ENCODE assay signal across 8 cellular contexts in genomic region chr19:51327066-51327985, GRCh38. TPM values are rescaled to one million over a fixed set of nuclear protein-coding genes. Genes with fewer than 3 reads are reported as not detected.
DNase-seq lines count a peak whose midpoint lies in the region; ATAC-seq, FAIRE-seq and TF ChIP-seq lines count a peak whose summit lies in the region.

No MANE protein-coding gene starts in this region.

- 1 to 3% methylated on average over 21 to 74 of the region's 74 CpGs for WGBS in body of pancreas, 2 donors
- WGBS in HepG2 (ENCODE audit: low lambda C conversion rate): 6% methylated on average over 26 of the region's 74 CpGs
- 2 to 9% (median 6%) methylated on average over 44 to 74 of the region's 74 CpGs for WGBS in stomach, 5 donors

- peak; percentile 83 for DNase-seq in GM12891 (ENCODE audit: insufficient read length, low spot score)
- DNase-seq in SK-N-MC (ENCODE audit: low read depth, low spot score): no peak
- peak in 2 of 4 donors; percentile 40 to 44 for DNase-seq in body of pancreas
- DNase-seq in HepG2 (ENCODE audit: low spot score): peak; percentile 59
- DNase-seq in stomach: peak; percentile 28
- no peak for DNase-seq in urothelium cell line (ENCODE audit: low spot score)

- H3K36me3 ChIP-seq in SK-N-MC (ENCODE audit: insufficient read depth, low read length) (no peaks in the 10 kb centered on the region), body of pancreas (replicated peaks in 1 of 2; ENCODE audit: insufficient read depth in 1 of 2, low read depth in 2 of 2) (no peaks in the 10 kb centered on the region), HepG2 (replicated peaks in 1 of 2; ENCODE audit: control insufficient read depth in 1 of 2, insufficient read depth in 2 of 2, low read length in 2 of 2) (peaks cover 2 to 18% of the 10 kb centered on the region in 2 experiments; a peak in 3 of 5 replicates), stomach (peaks cover 0 to 15% (median 9%) of the 10 kb centered on the region in 4 donors)

- H2AFZ ChIP-seq in HepG2 (ENCODE audit: low read length): no peak overlapping the region

- ATAC-seq in body of pancreas: peak; percentile 15
- ATAC-seq in HepG2: peak; percentile 70
- ATAC-seq in GM19397 (IDR thresholded peaks at IDR 0.05; ENCODE audit: unreplicated experiment): no peak
- no peak for ATAC-seq in HG02885 (IDR thresholded peaks at IDR 0.05; ENCODE audit: poor library complexity, unreplicated experiment)

- peaks cover 0 to 23% of the 10 kb centered on the region in 2 donors for H3K27me3 ChIP-seq in body of pancreas
- peaks cover 8 to 34% of the 10 kb centered on the region in 2 experiments; a peak in 4 of 5 replicates for H3K27me3 ChIP-seq in HepG2 (ENCODE audit: control insufficient read depth in 1 of 2, insufficient read depth in 2 of 2, low read length in 2 of 2)
- peaks cover 9 to 94% (median 52%) of the 10 kb centered on the region in 3 donors for H3K27me3 ChIP-seq in stomach

- intact Hi-C loops in body of pancreas (cut with DNase I): no loop called here
- intact Hi-C loops in HepG2 (cut with micrococcal nuclease; ENCODE audit: unreplicated experiment): no loop called here
- intact Hi-C loops in stomach (cut with DNase I; ENCODE audit: low total_unique reads): no loop called here

- no peak overlapping the region for H3K9ac ChIP-seq in SK-N-MC (ENCODE audit: insufficient read length)
- peak overlapping the region; percentile 68 for H3K9ac ChIP-seq in HepG2 (ENCODE audit: insufficient read depth, low read depth, low read length)

- H3K9me3 ChIP-seq in SK-N-MC (ENCODE audit: low read depth, low read length) (no peaks in the 10 kb centered on the region), body of pancreas (no peaks in the 10 kb centered on the region), HepG2 (ENCODE audit: low read length) (no peaks in the 10 kb centered on the region), stomach (peaks cover 0 to 7% (median 3%) of the 10 kb centered on the region in 4 donors)

- BruUV-seq in HepG2 (replicated peaks; lab: Mats Ljungman, UMichigan): no TSS peak

- H3K4me3 ChIP-seq in SK-N-MC (0 out of 2 replicates have a peak overlapping the region, but pooled peaks have one; percentile 38), body of pancreas (no peak overlapping the region), HepG2 (replicated peaks in 1 of 3; ENCODE audit: insufficient read depth in 1 of 3, low read depth in 2 of 3, low read length in 3 of 3) (peak overlapping the region; percentile 34 to 79 (median 46); a peak in 5 of 6 replicates), stomach (peak overlapping the region in 2 of 4 donors; percentile 19 to 34)

- H3K27ac ChIP-seq in SK-N-MC: no peak overlapping the region
- no peak overlapping the region for H3K27ac ChIP-seq in body of pancreas
- H3K27ac ChIP-seq in HepG2 (ENCODE audit: extremely low read length, insufficient read depth, low read length): no peak overlapping the region
- H3K27ac ChIP-seq in stomach: no peak overlapping the region

- peak; percentile 51 for FAIRE-seq in GM12891 (lab: Jason Lieb, UNC)
- no peak for FAIRE-seq in HepG2 (lab: Jason Lieb, UNC)
- FAIRE-seq in urothelium cell line (lab: Jason Lieb, UNC): no peak

- TF ChIP-seq EP300 in HepG2 (IDR thresholded peaks at IDR 0.05; ENCODE audit: low read depth in 2 of 2, low read length in 2 of 2): no peak
- TF ChIP-seq EP300 in HepG2 (CRISPR knock-in tag; IDR thresholded peaks at IDR 0.05; ENCODE audit: borderline replicate concordance): no peak
- TF ChIP-seq EP300 in stomach (IDR thresholded peaks at IDR 0.05): no peak

- in situ Hi-C loops in HepG2 (cut with HindIII; ENCODE audit: extremely low pct_ligation_motif_present, low pct_unique_long_range_greater_than_20kb): no loop called here

- H3K4me1 ChIP-seq in body of pancreas (peaks cover 8% of the 10 kb centered on the region), HepG2 (ENCODE audit: insufficient read depth, low read length) (peaks cover 15% of the 10 kb centered on the region), stomach (peaks cover 7 to 17% (median 15%) of the 10 kb centered on the region in 4 donors)

- TF ChIP-seq CTCF in body of pancreas (IDR thresholded peaks at IDR 0.05) (no peak), HepG2 (CRISPR knock-in tag; IDR thresholded peaks at IDR 0.05) (peak; percentile 67), stomach (IDR thresholded peaks at IDR 0.05) (no peak)

- POLR2A ChIA-PET in HepG2 (lab: Yijun Ruan, JAX): interaction anchor here (1.0 kb wide), 1 partner anchor 41 kb away, joined by 3 read pairs; no protein-coding TSS in a partner anchor

- CTCF ChIA-PET in HepG2 (lab: Yijun Ruan, JAX; ENCODE audit: low intra/inter-chr PET ratio, low total read pairs): no interaction called here

- H3K79me2 ChIP-seq in HepG2 (ENCODE audit: insufficient read depth, low read length): no peaks in the 10 kb centered on the region

- no peak for TF ChIP-seq POLR2A in GM12891 (IDR thresholded peaks at IDR 0.05; ENCODE audit: low read depth, low read length)
- TF ChIP-seq POLR2A in body of pancreas (IDR thresholded peaks at IDR 0.05): no peak
- TF ChIP-seq POLR2A in HepG2 (IDR thresholded peaks at IDR 0.05; ENCODE audit: insufficient read depth in 1 of 2, low read depth in 2 of 2, low read length in 2 of 2): peak in 1 of 2 experiments; percentile 61; a peak in 3 of 4 replicates
- TF ChIP-seq POLR2A in stomach (IDR thresholded peaks at IDR 0.05): no peak

- H3K4me2 ChIP-seq in HepG2 (ENCODE audit: low read depth, low read length): peak overlapping the region; percentile 74

- 0 out of 2 replicates have a peak, but pooled peaks have one; percentile 37 for TF ChIP-seq RAD21 in HepG2 (CRISPR knock-in tag; IDR thresholded peaks at IDR 0.05)

- H4K20me1 ChIP-seq in HepG2 (ENCODE audit: insufficient read depth, low read length): no peaks in the 10 kb centered on the region

RNA-seq across cellular contexts. Expression of gene VSIG10L, which starts 14.6 kb away (rescaled TPM):
- 0.99 TPM for polyA plus RNA-seq in GM12891 (2012; ENCODE audit: low read depth, missing spikeins)
- total RNA-seq in body of pancreas (1 to 10 TPM in 1 of 2 donors, under 1 TPM in 1; 0.78 to 1.3 TPM), HepG2 (2016; rRNA removed; fragmentation: Illumina TruSeq; extraction: Trizol) (1.8 and 2.7 TPM in 2 replicates), stomach (1 to 10 TPM in 1 of 5 donors, under 1 TPM in 2, not detected in 2; 0.29 to 2.2 (median 0.37) TPM)
- total RNA-seq in HepG2 (2016; cell fraction: cytosol; rRNA removed; fragmentation: Illumina TruSeq; extraction: Trizol; ENCODE audit: low read depth): 0.62 and 1.0 TPM in 2 replicates
- 1.4 and 2.7 TPM in 2 replicates for total RNA-seq in HepG2 (2016; cell fraction: insoluble cytoplasmic fraction; rRNA removed; fragmentation: Illumina TruSeq; extraction: Trizol)
- total RNA-seq in HepG2 (2016; cell fraction: membrane; rRNA removed; fragmentation: Illumina TruSeq; extraction: Trizol): 1.7 and 1.8 TPM in 2 replicates
- total RNA-seq in HepG2 (2016; cell fraction: nucleus; rRNA removed; fragmentation: Illumina TruSeq; extraction: Trizol): 3.5 and 4.0 TPM in 2 replicates
- polyA plus RNA-seq in HepG2 (2011; rRNA removed) (8.0 and 8.5 TPM in 2 replicates), stomach (10 to 100 TPM in 1 of 3 donors, 1 to 10 TPM in 1, not detected in 1; 1.1 to 39.6 TPM)
- polyA plus RNA-seq in HepG2 (2011; cell fraction: cytosol; rRNA removed): 3.0 and 3.1 TPM in 2 replicates
- polyA plus RNA-seq in HepG2 (2011; cell fraction: nucleus; rRNA removed): 31.6 and 35.6 TPM in 2 replicates
- 6.0 and 7.0 TPM in 2 replicates for polyA plus RNA-seq in HepG2 (2012)
- 1.5 and 1.7 TPM in 2 replicates for polyA plus RNA-seq in HepG2 (2016; cell fraction: cytosol; fragmentation: Illumina TruSeq; extraction: Trizol; ENCODE audit: low read depth)
- polyA plus RNA-seq in HepG2 (2016; cell fraction: insoluble cytoplasmic fraction; fragmentation: Illumina TruSeq; extraction: Trizol; ENCODE audit: low read depth): 3.4 and 4.1 TPM in 2 replicates
- 3.5 and 3.7 TPM in 2 replicates for polyA plus RNA-seq in HepG2 (2016; cell fraction: membrane; fragmentation: Illumina TruSeq; extraction: Trizol; ENCODE audit: low read depth)
- 13.3 and 13.8 TPM in 2 replicates for polyA plus RNA-seq in HepG2 (2016; cell fraction: nucleus; fragmentation: Illumina TruSeq; extraction: Trizol; ENCODE audit: insufficient read depth, low read depth)
- polyA minus RNA-seq in HepG2 (2011; rRNA and poly(A)+ RNA removed; ENCODE audit: low replicate concordance): 0.75 and 3.1 TPM in 2 replicates
- 1.5 and 1.7 TPM in 2 replicates for polyA minus RNA-seq in HepG2 (2011; cell fraction: cytosol; rRNA and poly(A)+ RNA removed)
- polyA minus RNA-seq in HepG2 (2011; cell fraction: nucleus; rRNA and poly(A)+ RNA removed): 7.2 and 9.5 TPM in 2 replicates

RNA-seq across cellular contexts. Expression of gene IGLON5, which starts 15.9 kb away (rescaled TPM):
- polyA plus RNA-seq in GM12891 (2012; ENCODE audit: low read depth, missing spikeins): 0.04 TPM
- total RNA-seq in body of pancreas: not detected
- 0.04 TPM in 1 of 2 replicates, not detected in the other for total RNA-seq in HepG2 (2016; rRNA removed; fragmentation: Illumina TruSeq; extraction: Trizol)
- not detected in 2 replicates for total RNA-seq in HepG2 (2016; cell fraction: cytosol; rRNA removed; fragmentation: Illumina TruSeq; extraction: Trizol; ENCODE audit: low read depth)
- not detected in 2 replicates for total RNA-seq in HepG2 (2016; cell fraction: insoluble cytoplasmic fraction; rRNA removed; fragmentation: Illumina TruSeq; extraction: Trizol)
- not detected in 2 replicates for total RNA-seq in HepG2 (2016; cell fraction: membrane; rRNA removed; fragmentation: Illumina TruSeq; extraction: Trizol)
- not detected in 2 replicates for total RNA-seq in HepG2 (2016; cell fraction: nucleus; rRNA removed; fragmentation: Illumina TruSeq; extraction: Trizol)
- 5.7 and 6.2 TPM in 2 replicates for polyA plus RNA-seq in HepG2 (2011; rRNA removed)
- polyA plus RNA-seq in HepG2 (2011; cell fraction: cytosol; rRNA removed): 6.3 and 7.1 TPM in 2 replicates
- 5.8 and 6.8 TPM in 2 replicates for polyA plus RNA-seq in HepG2 (2011; cell fraction: nucleus; rRNA removed)
- 2.9 and 6.1 TPM in 2 replicates for polyA plus RNA-seq in HepG2 (2012)
- polyA plus RNA-seq in HepG2 (2016; cell fraction: cytosol; fragmentation: Illumina TruSeq; extraction: Trizol; ENCODE audit: low read depth): not detected in 2 replicates
- polyA plus RNA-seq in HepG2 (2016; cell fraction: insoluble cytoplasmic fraction; fragmentation: Illumina TruSeq; extraction: Trizol; ENCODE audit: low read depth): not detected in 2 replicates
- not detected in 2 replicates for polyA plus RNA-seq in HepG2 (2016; cell fraction: membrane; fragmentation: Illumina TruSeq; extraction: Trizol; ENCODE audit: low read depth)
- not detected in 2 replicates for polyA plus RNA-seq in HepG2 (2016; cell fraction: nucleus; fragmentation: Illumina TruSeq; extraction: Trizol; ENCODE audit: insufficient read depth, low read depth)
- polyA minus RNA-seq in HepG2 (2011; rRNA and poly(A)+ RNA removed; ENCODE audit: low replicate concordance): 2.6 TPM in 1 of 2 replicates, not detected in the other
- 0.40 and 0.62 TPM in 2 replicates for polyA minus RNA-seq in HepG2 (2011; cell fraction: cytosol; rRNA and poly(A)+ RNA removed)
- 0.37 and 0.39 TPM in 2 replicates for polyA minus RNA-seq in HepG2 (2011; cell fraction: nucleus; rRNA and poly(A)+ RNA removed)
- under 1 TPM in 1 of 5 donors, not detected in 4; 0.18 TPM for total RNA-seq in stomach
- under 1 TPM in 1 of 3 donors, not detected in 2; 0.13 TPM for polyA plus RNA-seq in stomach

RNA-seq across cellular contexts. Expression of gene ETFB, which starts 38.9 kb away (rescaled TPM):
- 106 TPM for polyA plus RNA-seq in GM12891 (2012; ENCODE audit: low read depth, missing spikeins)
- 10 to 100 TPM; 58.7 to 61.5 TPM for total RNA-seq in body of pancreas
- total RNA-seq in HepG2 (2016; rRNA removed; fragmentation: Illumina TruSeq; extraction: Trizol): 678 and 853 TPM in 2 replicates
- total RNA-seq in HepG2 (2016; cell fraction: cytosol; rRNA removed; fragmentation: Illumina TruSeq; extraction: Trizol; ENCODE audit: low read depth): 187 and 190 TPM in 2 replicates
- 701 and 868 TPM in 2 replicates for total RNA-seq in HepG2 (2016; cell fraction: insoluble cytoplasmic fraction; rRNA removed; fragmentation: Illumina TruSeq; extraction: Trizol)
- total RNA-seq in HepG2 (2016; cell fraction: membrane; rRNA removed; fragmentation: Illumina TruSeq; extraction: Trizol): 206 and 231 TPM in 2 replicates
- total RNA-seq in HepG2 (2016; cell fraction: nucleus; rRNA removed; fragmentation: Illumina TruSeq; extraction: Trizol): 228 and 251 TPM in 2 replicates
- 1,171 and 1,314 TPM in 2 replicates for polyA plus RNA-seq in HepG2 (2011; rRNA removed)
- 1,380 and 2,015 TPM in 2 replicates for polyA plus RNA-seq in HepG2 (2011; cell fraction: cytosol; rRNA removed)
- polyA plus RNA-seq in HepG2 (2011; cell fraction: nucleus; rRNA removed): 550 and 597 TPM in 2 replicates
- 654 and 683 TPM in 2 replicates for polyA plus RNA-seq in HepG2 (2012)
- polyA plus RNA-seq in HepG2 (2016; cell fraction: cytosol; fragmentation: Illumina TruSeq; extraction: Trizol; ENCODE audit: low read depth): 206 and 220 TPM in 2 replicates
- 802 and 838 TPM in 2 replicates for polyA plus RNA-seq in HepG2 (2016; cell fraction: insoluble cytoplasmic fraction; fragmentation: Illumina TruSeq; extraction: Trizol; ENCODE audit: low read depth)
- polyA plus RNA-seq in HepG2 (2016; cell fraction: membrane; fragmentation: Illumina TruSeq; extraction: Trizol; ENCODE audit: low read depth): 172 and 183 TPM in 2 replicates
- 373 and 382 TPM in 2 replicates for polyA plus RNA-seq in HepG2 (2016; cell fraction: nucleus; fragmentation: Illumina TruSeq; extraction: Trizol; ENCODE audit: insufficient read depth, low read depth)
- 108 and 610 TPM in 2 replicates for polyA minus RNA-seq in HepG2 (2011; rRNA and poly(A)+ RNA removed; ENCODE audit: low replicate concordance)
- polyA minus RNA-seq in HepG2 (2011; cell fraction: cytosol; rRNA and poly(A)+ RNA removed): 250 and 276 TPM in 2 replicates
- 141 and 147 TPM in 2 replicates for polyA minus RNA-seq in HepG2 (2011; cell fraction: nucleus; rRNA and poly(A)+ RNA removed)
- 100 to 1,000 TPM in 1 of 5 donors, 10 to 100 TPM in 3, 1 to 10 TPM in 1; 1.2 to 211 (median 53.4) TPM for total RNA-seq in stomach
- polyA plus RNA-seq in stomach: 100 to 1,000 TPM; 146 to 177 (median 157) TPM

RNA-seq across cellular contexts. Expression of gene CLDND2, which starts 41.5 kb away (rescaled TPM):
- polyA plus RNA-seq in GM12891 (2012; ENCODE audit: low read depth, missing spikeins): 1.0 TPM
- total RNA-seq in body of pancreas (not detected), HepG2 (2016; rRNA removed; fragmentation: Illumina TruSeq; extraction: Trizol) (1.1 and 1.8 TPM in 2 replicates), stomach (not detected)
- 2.7 and 4.1 TPM in 2 replicates for total RNA-seq in HepG2 (2016; cell fraction: cytosol; rRNA removed; fragmentation: Illumina TruSeq; extraction: Trizol; ENCODE audit: low read depth)
- total RNA-seq in HepG2 (2016; cell fraction: insoluble cytoplasmic fraction; rRNA removed; fragmentation: Illumina TruSeq; extraction: Trizol): 2.4 TPM in 1 of 2 replicates, not detected in the other
- total RNA-seq in HepG2 (2016; cell fraction: membrane; rRNA removed; fragmentation: Illumina TruSeq; extraction: Trizol): 2.3 TPM in 2 replicates
- 2.7 and 6.2 TPM in 2 replicates for total RNA-seq in HepG2 (2016; cell fraction: nucleus; rRNA removed; fragmentation: Illumina TruSeq; extraction: Trizol)
- polyA plus RNA-seq in HepG2 (2011; rRNA removed) (0.84 and 1.6 TPM in 2 replicates), stomach (1 to 10 TPM in 2 of 3 donors, under 1 TPM in 1; 0.88 to 4.3 (median 1.3) TPM)
- polyA plus RNA-seq in HepG2 (2011; cell fraction: cytosol; rRNA removed): not detected in 2 replicates
- polyA plus RNA-seq in HepG2 (2011; cell fraction: nucleus; rRNA removed): 1.3 and 2.4 TPM in 2 replicates
- polyA plus RNA-seq in HepG2 (2012): 3.7 and 5.0 TPM in 2 replicates
- 3.6 and 5.6 TPM in 2 replicates for polyA plus RNA-seq in HepG2 (2016; cell fraction: cytosol; fragmentation: Illumina TruSeq; extraction: Trizol; ENCODE audit: low read depth)
- polyA plus RNA-seq in HepG2 (2016; cell fraction: insoluble cytoplasmic fraction; fragmentation: Illumina TruSeq; extraction: Trizol; ENCODE audit: low read depth): 1.3 and 2.6 TPM in 2 replicates
- polyA plus RNA-seq in HepG2 (2016; cell fraction: membrane; fragmentation: Illumina TruSeq; extraction: Trizol; ENCODE audit: low read depth): 2.3 and 2.8 TPM in 2 replicates
- polyA plus RNA-seq in HepG2 (2016; cell fraction: nucleus; fragmentation: Illumina TruSeq; extraction: Trizol; ENCODE audit: insufficient read depth, low read depth): 5.7 and 13.4 TPM in 2 replicates
- polyA minus RNA-seq in HepG2 (2011; rRNA and poly(A)+ RNA removed; ENCODE audit: low replicate concordance): 1.4 TPM in 1 of 2 replicates, not detected in the other
- polyA minus RNA-seq in HepG2 (2011; cell fraction: cytosol; rRNA and poly(A)+ RNA removed): not detected in 2 replicates
- 3.0 and 4.2 TPM in 2 replicates for polyA minus RNA-seq in HepG2 (2011; cell fraction: nucleus; rRNA and poly(A)+ RNA removed)

RNA-seq across cellular contexts. Expression of gene NKG7, which starts 45.1 kb away (rescaled TPM):
- 19.4 TPM for polyA plus RNA-seq in GM12891 (2012; ENCODE audit: low read depth, missing spikeins)
- total RNA-seq in body of pancreas (not detected), HepG2 (2016; rRNA removed; fragmentation: Illumina TruSeq; extraction: Trizol) (not detected in 2 replicates), stomach (1 to 10 TPM in 1 of 5 donors, not detected in 4; 7.7 TPM)
- not detected in 2 replicates for total RNA-seq in HepG2 (2016; cell fraction: cytosol; rRNA removed; fragmentation: Illumina TruSeq; extraction: Trizol; ENCODE audit: low read depth)
- not detected in 2 replicates for total RNA-seq in HepG2 (2016; cell fraction: insoluble cytoplasmic fraction; rRNA removed; fragmentation: Illumina TruSeq; extraction: Trizol)
- total RNA-seq in HepG2 (2016; cell fraction: membrane; rRNA removed; fragmentation: Illumina TruSeq; extraction: Trizol): not detected in 2 replicates
- total RNA-seq in HepG2 (2016; cell fraction: nucleus; rRNA removed; fragmentation: Illumina TruSeq; extraction: Trizol): not detected in 2 replicates
- polyA plus RNA-seq in HepG2 (2011; rRNA removed) (0.21 and 0.40 TPM in 2 replicates), stomach (1 to 10 TPM; 2.1 to 7.3 (median 3.1) TPM)
- 0.16 TPM in 1 of 2 replicates, not detected in the other for polyA plus RNA-seq in HepG2 (2011; cell fraction: cytosol; rRNA removed)
- not detected in 2 replicates for polyA plus RNA-seq in HepG2 (2011; cell fraction: nucleus; rRNA removed)
- 0.25 and 0.42 TPM in 2 replicates for polyA plus RNA-seq in HepG2 (2012)
- polyA plus RNA-seq in HepG2 (2016; cell fraction: cytosol; fragmentation: Illumina TruSeq; extraction: Trizol; ENCODE audit: low read depth): not detected in 2 replicates
- polyA plus RNA-seq in HepG2 (2016; cell fraction: insoluble cytoplasmic fraction; fragmentation: Illumina TruSeq; extraction: Trizol; ENCODE audit: low read depth): not detected in 2 replicates
- polyA plus RNA-seq in HepG2 (2016; cell fraction: membrane; fragmentation: Illumina TruSeq; extraction: Trizol; ENCODE audit: low read depth): not detected in 2 replicates
- polyA plus RNA-seq in HepG2 (2016; cell fraction: nucleus; fragmentation: Illumina TruSeq; extraction: Trizol; ENCODE audit: insufficient read depth, low read depth): not detected in 2 replicates
- not detected in 2 replicates for polyA minus RNA-seq in HepG2 (2011; rRNA and poly(A)+ RNA removed; ENCODE audit: low replicate concordance)
- not detected in 2 replicates for polyA minus RNA-seq in HepG2 (2011; cell fraction: cytosol; rRNA and poly(A)+ RNA removed)
- not detected in 2 replicates for polyA minus RNA-seq in HepG2 (2011; cell fraction: nucleus; rRNA and poly(A)+ RNA removed)

Comparison
In these comparisons a context has a peak if more than half of its experiments do, and no peak if none do; other contexts are left out.
1. DNase-seq: peak in GM12891 (single experiment), HepG2 (single experiment) and stomach (single experiment); none in SK-N-MC (single experiment) and urothelium cell line (single experiment).
2. H3K4me3 ChIP-seq: peak in SK-N-MC (single experiment) and HepG2 (3 of 3); none in body of pancreas (0 of 2).
3. ATAC-seq: peak in body of pancreas (single experiment) and HepG2 (single experiment); none in GM19397 (single experiment) and HG02885 (single experiment).